24 cellular contexts compared by ENCODE assay signal in genomic region chr19:33441277-33441699, GRCh38.
DNase-seq lines count a peak whose midpoint lies in the region; ATAC-seq and TF ChIP-seq lines count a peak whose summit lies in the region.
"Had no signal": no experiment of that assay in that cellular context is flagged by ENCODE, and none has a peak within 500 bp of the region (broad histone marks: within the 10 kb centered on the region; RNA-seq: fewer than 3 reads in every experiment).

No MANE protein-coding gene starts in this region.

- peaks cover 5 to 6% of the 10 kb centered on the region in 2 donors for H3K36me3 Mint-ChIP-seq in CD14-positive monocyte
- no peaks in the 10 kb centered on the region for H3K36me3 Mint-ChIP-seq in chondrocyte (ENCODE audit: low read depth)
- no peaks in the 10 kb centered on the region for H3K36me3 Mint-ChIP-seq in natural killer cell
- H3K36me3 Mint-ChIP-seq: brain had no signal

- intact Hi-C loops in CD14-positive monocyte (cut with micrococcal nuclease) (no loop called here), natural killer cell (cut with micrococcal nuclease) (no loop called here)

- no peak overlapping the region for H3K4me3 ChIP-seq in Jurkat, Clone E6-1 (ENCODE audit: low read length)
- H3K4me3 ChIP-seq: hepatocyte, pancreas, PC-9, SJSA1, thyroid gland had no signal

- peaks cover 0 to 3% (median 0%) of the 10 kb centered on the region in 3 donors for H3K27me3 Mint-ChIP-seq in CD14-positive monocyte (ENCODE audit: low read depth in 3 of 3)
- no peaks in the 10 kb centered on the region for H3K27me3 Mint-ChIP-seq in chondrocyte (ENCODE audit: low read depth)
- no peaks in the 10 kb centered on the region for H3K27me3 Mint-ChIP-seq in natural killer cell (ENCODE audit: low read depth in 2 of 2)
- H3K27me3 Mint-ChIP-seq: brain; CD4-positive, CD25-positive, alpha-beta regulatory T cell had no signal

- ATAC-seq in natural killer cell (peak in 2 of 3 donors; percentile 87 to 95), HG02759 (IDR thresholded peaks at IDR 0.05; ENCODE audit: unreplicated experiment) (no peak), GM21529 (IDR thresholded peaks at IDR 0.05; ENCODE audit: unreplicated experiment) (no peak)
- ATAC-seq: pancreas had no signal

- no peaks in the 10 kb centered on the region for H3K9me3 Mint-ChIP-seq in CD14-positive monocyte
- no peaks in the 10 kb centered on the region for H3K9me3 Mint-ChIP-seq in chondrocyte (ENCODE audit: low read depth)
- H3K9me3 Mint-ChIP-seq in natural killer cell: no peaks in the 10 kb centered on the region
- H3K9me3 Mint-ChIP-seq: brain; CD4-positive, CD25-positive, alpha-beta regulatory T cell had no signal

- H3K4me3 Mint-ChIP-seq in CD14-positive monocyte (no peak overlapping the region), chondrocyte (ENCODE audit: unreplicated experiment) (no peak overlapping the region), natural killer cell (no peak overlapping the region)
- H3K4me3 Mint-ChIP-seq: brain; CD4-positive, CD25-positive, alpha-beta regulatory T cell had no signal

- H3K27ac Mint-ChIP-seq in CD14-positive monocyte: no peak overlapping the region
- H3K27ac Mint-ChIP-seq in chondrocyte (ENCODE audit: unreplicated experiment): no peak overlapping the region
- H3K27ac Mint-ChIP-seq in natural killer cell: peak overlapping the region in 1 of 2 donors; percentile 69
- H3K27ac Mint-ChIP-seq: brain; CD4-positive, CD25-positive, alpha-beta regulatory T cell had no signal

- H3K4me1 Mint-ChIP-seq in CD14-positive monocyte (no peaks in the 10 kb centered on the region), chondrocyte (ENCODE audit: low read depth) (no peaks in the 10 kb centered on the region), natural killer cell (peaks cover 14 to 18% of the 10 kb centered on the region in 2 donors)
- H3K4me1 Mint-ChIP-seq: CD4-positive, CD25-positive, alpha-beta regulatory T cell had no signal

- DNase-seq in CD14-positive monocyte (ENCODE audit: low spot score): peak; percentile 13
- DNase-seq in Jurkat, Clone E6-1 (ENCODE audit: low read depth, low spot score): peak; percentile 66
- peak; percentile 75 for DNase-seq in chondrocyte (ENCODE audit: low spot score)
- no peak for DNase-seq in natural killer cell
- no peak for DNase-seq in NCI-H1930 (lab: John Stamatoyannopoulos, UW)
- DNase-seq in AG20443 (ENCODE audit: low spot score): no peak
- DNase-seq: activated CD4-positive, alpha-beta T cell treated with anti-CD3 and anti-CD28 coated beads, Interleukin-2, amount 50 U/mL, for 4 hours; CD4-positive, CD25-positive, alpha-beta regulatory T cell; DMS153; islet precursor cell; KG1; mesenchymal stem cell; MV-4-11; NCI-H2029; NCI-H226; PC-9; stimulated activated naive CD4-positive, alpha-beta T cell treated with Interleukin-2 at 50 U/mL for 16 hours; thyroid gland had no signal

- TF ChIP-seq CTCF in CD14-positive monocyte (IDR thresholded peaks at IDR 0.05): no peak
- TF ChIP-seq CTCF in chondrocyte (IDR thresholded peaks at IDR 0.05): no peak
- no peak for TF ChIP-seq CTCF in natural killer cell (IDR thresholded peaks at IDR 0.05)

Comparison
In these comparisons a context has a peak if more than half of its experiments do, and no peak if none do; other contexts are left out.
1. DNase-seq: peak in CD14-positive monocyte (single experiment), Jurkat, Clone E6-1 (single experiment) and chondrocyte (single experiment); none in natural killer cell (single experiment), NCI-H1930 (0 of 2) and AG20443 (single experiment).
2. ATAC-seq: peak in natural killer cell (2 of 3); none in HG02759 (single experiment) and GM21529 (single experiment).